ENCODE assay signal across 19 cellular contexts in the genomic region with DNA sequence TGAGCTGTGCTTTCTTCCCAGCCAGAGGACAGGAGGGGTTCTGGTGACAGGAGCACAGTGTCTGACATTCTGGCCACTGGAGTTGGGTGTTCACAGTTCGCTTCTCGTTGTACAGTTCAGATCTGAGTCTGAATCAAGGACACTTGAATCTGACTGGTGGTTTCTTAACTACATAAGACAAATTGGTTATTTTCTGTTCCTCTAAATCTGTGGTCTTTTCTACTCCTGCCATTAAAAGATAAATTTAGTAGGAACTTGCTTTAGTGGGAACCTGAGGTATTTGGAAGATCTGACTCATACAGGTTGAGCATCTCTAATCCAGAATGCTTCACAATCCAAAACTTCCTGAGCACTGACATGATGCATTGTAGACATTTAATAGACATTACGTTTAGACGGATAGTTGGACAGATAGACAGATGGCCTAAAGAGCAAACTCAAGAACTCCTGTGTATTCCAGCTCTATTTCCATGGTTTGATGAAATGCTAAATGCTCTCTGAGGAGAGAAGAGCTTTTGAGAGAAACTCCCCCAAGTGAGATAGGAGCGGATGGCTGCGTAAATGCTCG.
DNase-seq lines count a peak whose midpoint lies in the region; ATAC-seq, FAIRE-seq and TF ChIP-seq lines count a peak whose summit lies in the region.
"Had no signal": no experiment of that assay in that cellular context is flagged by ENCODE, and none has a peak within 500 bp of the region (broad histone marks: within the 10 kb centered on the region; RNA-seq: fewer than 3 reads in every experiment).

No MANE protein-coding gene starts in this region.

- H3K9ac ChIP-seq in GM12878 (ENCODE audit: control insufficient read depth, insufficient read depth, low read length), result peak overlapping the region; percentile 60

- WGBS in GM12878 (ENCODE audit: insufficient coverage, insufficient replicate concordance, low lambda C conversion rate, missing lambda C conversion rate), result 49% methylated on average over 7 of the region's 7 CpGs

- H3K4me1 ChIP-seq in GM12878 (ENCODE audit: control insufficient read depth, insufficient read depth, low read length), result peaks cover 67% of the 10 kb centered on the region
- H3K4me1 ChIP-seq in CD8-positive, alpha-beta memory T cell (ENCODE audit: insufficient read depth, low read length), result no peaks in the 10 kb centered on the region

- SMC1A ChIA-PET in GM12878 (lab: Charles Lee; ENCODE audit: uncharacterized antibody, unreplicated experiment), result interaction anchor here (0.8 to 6.1 kb wide), 8 partner anchors 10 to 248 kb away, joined by 3 to 105 read pairs (median 4); no protein-coding TSS in a partner anchor

- ATAC-seq in HG03432 (IDR thresholded peaks at IDR 0.05; ENCODE audit: unreplicated experiment) (peak; percentile 16), GM12878 (peak; percentile 29)
- peak; percentile 52 for ATAC-seq in stimulated activated memory B cell treated with anti-CD40 and anti-IgM and Interleukin-4, amounts not matched to agents 10 μg/mL and 1 μg/mL and 100 μg/mL, for 72 hours
- ATAC-seq: Panc1 had no signal

- H2AFZ ChIP-seq in GM12878 (ENCODE audit: control insufficient read depth, low read depth, low read length), result no peak overlapping the region

- intact Hi-C loops in GM12878 (cut with micrococcal nuclease; ENCODE audit: unreplicated experiment), result loop anchor here (5.0 to 10.0 kb wide), 3 partner anchors 183 to 300 kb away; a partner anchor contains a TSS

- in situ Hi-C loops in GM12878 (cut with MboI), result no loop called here

- TF ChIP-seq RAD21 in GM12878 (IDR thresholded peaks at IDR 0.05; ENCODE audit: insufficient read depth, low read depth, low read length), result no peak

- H3K27me3 Mint-ChIP-seq in activated CD4-positive, alpha-beta T cell treated with anti-CD3 and anti-CD28 coated beads, Interleukin-2, amount 10 ng/mL, durations not matched to agents 7 days and 5 days, result no peaks in the 10 kb centered on the region
- H3K27me3 Mint-ChIP-seq in stimulated activated memory B cell treated with anti-CD40 and anti-IgM and Interleukin-4, amounts not matched to agents 10 μg/mL and 1 μg/mL and 100 μg/mL, for 72 hours, result no peaks in the 10 kb centered on the region
- H3K27me3 Mint-ChIP-seq in CD8-positive, alpha-beta memory T cell, result no peaks in the 10 kb centered on the region

- TF ChIP-seq POLR2A in GM12878 (IDR thresholded peaks at IDR 0.05; ENCODE audit: low read depth, low read length), result no peak

- peak overlapping the region; percentile 64 for H3K4me3 ChIP-seq in GM12878
- H3K4me3 ChIP-seq in CD8-positive, alpha-beta memory T cell (ENCODE audit: low read length), result no peak overlapping the region

- CTCF ChIA-PET in activated CD4-positive, alpha-beta T cell treated with anti-CD3 and anti-CD28 coated beads, Interleukin-2, amount 10 ng/mL, durations not matched to agents 7 days and 5 days (lab: Charles Lee), result interaction anchor here (1.1 kb wide), 1 partner anchor 16 kb away, joined by 3 read pairs; no protein-coding TSS in a partner anchor
- CTCF ChIA-PET in GM12878 (lab: Yijun Ruan, JAX), result interaction anchor here (0.7 to 7.7 kb wide), 11 partner anchors 9 to 456 kb away, joined by 3 to 130 read pairs (median 3); no protein-coding TSS in a partner anchor
- CTCF ChIA-PET in CD8-positive, alpha-beta memory T cell (lab: Charles Lee), result interaction anchor here (0.6 kb wide), 1 partner anchor 12 kb away, joined by 4 read pairs; no protein-coding TSS in a partner anchor

- TF ChIP-seq EP300 in GM12878 (IDR thresholded peaks at IDR 0.05; ENCODE audit: borderline replicate concordance in 1 of 2, control insufficient read depth in 1 of 2, low read depth in 2 of 2, low read length in 2 of 2), result no peak

- no peak overlapping the region for H3K4me3 Mint-ChIP-seq in activated CD4-positive, alpha-beta T cell treated with anti-CD3 and anti-CD28 coated beads, Interleukin-2, amount 10 ng/mL, durations not matched to agents 7 days and 5 days
- H3K4me3 Mint-ChIP-seq in stimulated activated memory B cell treated with anti-CD40 and anti-IgM and Interleukin-4, amounts not matched to agents 10 μg/mL and 1 μg/mL and 100 μg/mL, for 72 hours, result no peak overlapping the region
- H3K4me3 Mint-ChIP-seq in CD8-positive, alpha-beta memory T cell, result no peak overlapping the region
- H3K4me3 Mint-ChIP-seq: nephron had no signal

- no peaks in the 10 kb centered on the region for H3K27me3 ChIP-seq in GM12878 (replicated peaks in 1 of 2; ENCODE audit: control insufficient read depth in 2 of 2, insufficient read depth in 2 of 2, low read length in 1 of 2)
- no peaks in the 10 kb centered on the region for H3K27me3 ChIP-seq in CD8-positive, alpha-beta memory T cell (ENCODE audit: insufficient read depth, low read length, poor library complexity, severe bottlenecking)

- no peaks in the 10 kb centered on the region for H3K9me3 ChIP-seq in GM12878 (replicated peaks; ENCODE audit: control insufficient read depth, insufficient read depth, low read length)
- H3K9me3 ChIP-seq in CD8-positive, alpha-beta memory T cell (ENCODE audit: low read length), result no peaks in the 10 kb centered on the region

- no peaks in the 10 kb centered on the region for H3K9me3 Mint-ChIP-seq in activated CD4-positive, alpha-beta T cell treated with anti-CD3 and anti-CD28 coated beads, Interleukin-2, amount 10 ng/mL, durations not matched to agents 7 days and 5 days
- no peaks in the 10 kb centered on the region for H3K9me3 Mint-ChIP-seq in stimulated activated memory B cell treated with anti-CD40 and anti-IgM and Interleukin-4, amounts not matched to agents 10 μg/mL and 1 μg/mL and 100 μg/mL, for 72 hours
- H3K9me3 Mint-ChIP-seq in CD8-positive, alpha-beta memory T cell, result no peaks in the 10 kb centered on the region
- H3K9me3 Mint-ChIP-seq: nephron had no signal

- peaks cover 25% of the 10 kb centered on the region for H3K36me3 Mint-ChIP-seq in activated CD4-positive, alpha-beta T cell treated with anti-CD3 and anti-CD28 coated beads, Interleukin-2, amount 10 ng/mL, durations not matched to agents 7 days and 5 days (ENCODE audit: low read depth)
- peaks cover 55% of the 10 kb centered on the region for H3K36me3 Mint-ChIP-seq in stimulated activated memory B cell treated with anti-CD40 and anti-IgM and Interleukin-4, amounts not matched to agents 10 μg/mL and 1 μg/mL and 100 μg/mL, for 72 hours
- peaks cover 13 to 78% (median 33%) of the 10 kb centered on the region in 3 donors for H3K36me3 Mint-ChIP-seq in CD8-positive, alpha-beta memory T cell

- TSS peak; percentile 83 for BruUV-seq in GM12878 (replicated peaks; lab: Mats Ljungman, UMichigan)

- H3K4me1 Mint-ChIP-seq in activated CD4-positive, alpha-beta T cell treated with anti-CD3 and anti-CD28 coated beads, Interleukin-2, amount 10 ng/mL, durations not matched to agents 7 days and 5 days, result peaks cover 57% of the 10 kb centered on the region
- H3K4me1 Mint-ChIP-seq in stimulated activated memory B cell treated with anti-CD40 and anti-IgM and Interleukin-4, amounts not matched to agents 10 μg/mL and 1 μg/mL and 100 μg/mL, for 72 hours, result peaks cover 49% of the 10 kb centered on the region
- H3K4me1 Mint-ChIP-seq in CD8-positive, alpha-beta memory T cell, result peaks cover 13 to 22% (median 19%) of the 10 kb centered on the region in 3 donors
- H3K4me1 Mint-ChIP-seq: nephron had no signal

- peak overlapping the region; percentile 92 for H3K4me2 ChIP-seq in GM12878 (ENCODE audit: control insufficient read depth, insufficient read depth)

- peaks cover 15 to 28% of the 10 kb centered on the region in 2 experiments for H3K36me3 ChIP-seq in GM12878 (ENCODE audit: control insufficient read depth in 2 of 2, insufficient read depth in 2 of 2, low read length in 1 of 2)
- H3K36me3 ChIP-seq in CD8-positive, alpha-beta memory T cell (ENCODE audit: insufficient read depth, low read length), result peaks cover 36% of the 10 kb centered on the region

- no peaks in the 10 kb centered on the region for H4K20me1 ChIP-seq in GM12878 (ENCODE audit: control insufficient read depth, insufficient read depth)

- FAIRE-seq in GM12878 (lab: Jason Lieb, UNC), result peak; percentile 57

- peak overlapping the region; percentile 32 for H3K27ac Mint-ChIP-seq in activated CD4-positive, alpha-beta T cell treated with anti-CD3 and anti-CD28 coated beads, Interleukin-2, amount 10 ng/mL, durations not matched to agents 7 days and 5 days
- peak overlapping the region; percentile 70 for H3K27ac Mint-ChIP-seq in stimulated activated memory B cell treated with anti-CD40 and anti-IgM and Interleukin-4, amounts not matched to agents 10 μg/mL and 1 μg/mL and 100 μg/mL, for 72 hours
- H3K27ac Mint-ChIP-seq in CD8-positive, alpha-beta memory T cell, result peak overlapping the region in 1 of 8 donors; percentile 3
- H3K27ac Mint-ChIP-seq: nephron had no signal

- H3K79me2 ChIP-seq in GM12878 (ENCODE audit: control insufficient read depth, insufficient read depth, low read length), result peaks cover 17% of the 10 kb centered on the region

- DNase-seq in activated CD4-positive, alpha-beta T cell treated with anti-CD3 and anti-CD28 coated beads, Interleukin-2, amount 10 ng/mL, durations not matched to agents 7 days and 5 days, result no peak
- no peak for DNase-seq in activated CD4-positive, alpha-beta T cell treated with anti-CD3 and anti-CD28 coated beads for 48 hours
- peak; percentile 56 for DNase-seq in GM12878 (ENCODE audit: low read depth, low spot score)
- no peak for DNase-seq in middle frontal gyrus (ENCODE audit: extremely low spot score, low spot score)
- DNase-seq in D341Med (ENCODE audit: low spot score), result no peak
- DNase-seq in CD8-positive, alpha-beta memory T cell, result no peak
- DNase-seq: activated effector memory CD4-positive, alpha-beta T cell treated with Interleukin-2 at 50 U/mL for 16 hours; amniotic stem cell; cerebellar nuclear complex; DMS53; Kasumi-1; mesenchymal stem cell; NCI-H1417; stimulated activated CD4-positive, alpha-beta T cell treated with anti-CD3 and anti-CD28 coated beads, Interleukin-12 subunit alpha, Interleukin-12 subunit beta, amount 100 ng/mL, for 4 hours; T1000 had no signal

- H3K27ac ChIP-seq in GM12878 (ENCODE audit: control insufficient read depth, insufficient read depth), result peak overlapping the region; percentile 90
- no peak overlapping the region for H3K27ac ChIP-seq in CD8-positive, alpha-beta memory T cell (ENCODE audit: low read depth, low read length)

- TF ChIP-seq CTCF in GM12878 (IDR thresholded peaks at IDR 0.05 in 2 of 3, conservative IDR thresholded peaks at IDR 0.05 in 1 of 3; ENCODE audit: control insufficient read depth in 2 of 3, extremely low read depth in 1 of 3, insufficient read depth in 1 of 3, low read depth in 3 of 3, low read length in 3 of 3), result no peak

- RAD21 ChIA-PET in GM12878 (lab: Charles Lee; ENCODE audit: unreplicated experiment), result interaction anchor here (0.8 to 2.4 kb wide), 12 partner anchors 8 to 387 kb away, joined by 3 to 8 read pairs (median 4); a partner anchor contains a TSS

- POLR2A ChIA-PET in activated CD4-positive, alpha-beta T cell treated with anti-CD3 and anti-CD28 coated beads, Interleukin-2, amount 10 ng/mL, durations not matched to agents 7 days and 5 days (lab: Charles Lee), result no interaction called here
- POLR2A ChIA-PET in GM12878 (lab: Charles Lee), result interaction anchor here (0.5 to 1.2 kb wide), 4 partner anchors 75 to 180 kb away, joined by 3 to 7 read pairs (median 4); no protein-coding TSS in a partner anchor
- POLR2A ChIA-PET in CD8-positive, alpha-beta memory T cell (lab: Charles Lee), result no interaction called here
